1 cellular context compared by ENCODE assay signal in genomic region chr1:208183977-208184901, GRCh38.
TF ChIP-seq lines count a peak whose summit lies in the region.

No MANE protein-coding gene starts in this region.

TF ChIP-seq in K562, 482 proteins besides CTCF, POLR2A, EP300 and RAD21 (continued from another document and continues in another):
- TF ChIP-seq ATF3 (IDR thresholded peaks at IDR 0.05) (peak; percentile 90), ATF3 (CRISPR knock-in tag; conservative IDR thresholded peaks at IDR 0.05) (0 out of 2 replicates have a peak, but pooled peaks have one; percentile 53), GATA2 (CRISPR knock-in tag; IDR thresholded peaks at IDR 0.05) (peak; percentile 68; the same call in 1 of the 2 replicates), NKRF (IDR thresholded peaks at IDR 0.05; ENCODE audit: borderline replicate concordance) (0 out of 2 replicates have a peak, but pooled peaks have one; percentile 32), GMEB1 (CRISPR knock-in tag; IDR thresholded peaks at IDR 0.05) (no peak), CSDE1 (IDR thresholded peaks at IDR 0.05) (no peak), LEF1 (IDR thresholded peaks at IDR 0.05) (peak; percentile 77), HOMEZ (CRISPR knock-in tag; IDR thresholded peaks at IDR 0.05) (no peak), ZNF133 (CRISPR knock-in tag; IDR thresholded peaks at IDR 0.05) (no peak), ID3 (CRISPR knock-in tag; IDR thresholded peaks at IDR 0.05) (no peak), ID3 (tag; IDR thresholded peaks at IDR 0.05) (no peak), E2F6 (IDR thresholded peaks at IDR 0.05; ENCODE audit: borderline replicate concordance in 1 of 2, extremely low read depth in 1 of 2, insufficient read depth in 1 of 2, insufficient read length in 1 of 2, low read depth in 1 of 2, low read length in 1 of 2, poor library complexity in 1 of 2, severe bottlenecking in 1 of 2) (no peak), BCOR (IDR thresholded peaks at IDR 0.05) (peak; percentile 61; the same call in 1 of the 2 replicates), BDP1 (IDR thresholded peaks at IDR 0.05; ENCODE audit: insufficient read depth, insufficient read length) (no peak), KLF1 (tag; IDR thresholded peaks at IDR 0.05) (peak; percentile 99), HDAC3 (IDR thresholded peaks at IDR 0.05; ENCODE audit: borderline replicate concordance, partially characterized antibody) (no peak), NBN (IDR thresholded peaks at IDR 0.05; ENCODE audit: low read depth) (peak; percentile 86), ZNF668 (CRISPR knock-in tag; IDR thresholded peaks at IDR 0.05) (no peak), SMARCA4 (IDR thresholded peaks at IDR 0.05) (peak; percentile 97), MED1 (CRISPR knock-in tag; IDR thresholded peaks at IDR 0.05; ENCODE audit: borderline replicate concordance) (no peak), DPF2 (IDR thresholded peaks at IDR 0.05) (peak; percentile 97), CXXC5 (CRISPR knock-in tag; IDR thresholded peaks at IDR 0.05) (peak; percentile 38), BHLHE40 (IDR thresholded peaks at IDR 0.05; ENCODE audit: low read length) (peak; percentile 47; the same call in 1 of the 2 replicates), MTF1 (CRISPR knock-in tag; IDR thresholded peaks at IDR 0.05; ENCODE audit: borderline replicate concordance) (no peak), ZNF696 (CRISPR knock-in tag; conservative IDR thresholded peaks at IDR 0.05) (no peak), ZC3H11A (IDR thresholded peaks at IDR 0.05; ENCODE audit: low read depth, low read length) (no peak), ZNF347 (CRISPR knock-in tag; IDR thresholded peaks at IDR 0.05; ENCODE audit: low read depth) (no peak), MEIS2 (IDR thresholded peaks at IDR 0.05; ENCODE audit: partially characterized antibody) (peak; percentile 96), MECOM (CRISPR knock-in tag; IDR thresholded peaks at IDR 0.05) (peak; percentile 92), SMAD4 (CRISPR knock-in tag; conservative IDR thresholded peaks at IDR 0.05) (peak; percentile 59), FOXP1 (CRISPR knock-in tag; IDR thresholded peaks at IDR 0.05) (no peak), ZNF395 (CRISPR knock-in tag; IDR thresholded peaks at IDR 0.05) (no peak), OTX1 (CRISPR knock-in tag; IDR thresholded peaks at IDR 0.05) (no peak), ZNF253 (CRISPR knock-in tag; conservative IDR thresholded peaks at IDR 0.05) (no peak), TCF3 (CRISPR knock-in tag; IDR thresholded peaks at IDR 0.05) (peak; percentile 79), UBTF (IDR thresholded peaks at IDR 0.05; ENCODE audit: borderline replicate concordance in 1 of 2, low read depth in 2 of 2, low read length in 2 of 2) (no peak), ELK1 (CRISPR knock-in tag; IDR thresholded peaks at IDR 0.05) (no peak), ZFP1 (CRISPR knock-in tag; IDR thresholded peaks at IDR 0.05) (no peak), SNIP1 (IDR thresholded peaks at IDR 0.05; ENCODE audit: low read depth) (no peak), FOSL1 (tag; conservative IDR thresholded peaks at IDR 0.05) (peak; percentile 96), MNT (conservative IDR thresholded peaks at IDR 0.05) (no peak; a peak in 1 of 4 replicates), RNF2 (IDR thresholded peaks at IDR 0.05) (peak; percentile 79), ZNF174 (CRISPR knock-in tag; IDR thresholded peaks at IDR 0.05) (no peak), TAF1 (IDR thresholded peaks at IDR 0.05; ENCODE audit: control insufficient read depth, extremely low read depth, insufficient read depth, low read length, severe bottlenecking) (peak; percentile 28), DACH1 (IDR thresholded peaks at IDR 0.05; ENCODE audit: partially characterized antibody) (peak; percentile 28), SMAD1 (IDR thresholded peaks at IDR 0.05; ENCODE audit: low read depth, low read length, partially characterized antibody) (no peak), HNRNPH1 (optimal IDR thresholded peaks at IDR 0.05; ENCODE audit: low read depth, low read length) (no peak), L3MBTL2 (IDR thresholded peaks at IDR 0.05) (peak; percentile 33; the same call in 1 of the 2 replicates), NFXL1 (CRISPR knock-in tag; IDR thresholded peaks at IDR 0.05) (no peak), MAZ (CRISPR knock-in tag; conservative IDR thresholded peaks at IDR 0.05 in 1 of 2, IDR thresholded peaks at IDR 0.05 in 1 of 2) (peak; percentile 25 to 48; a peak in 2 of 4 replicates), CEBPG (CRISPR knock-in tag; IDR thresholded peaks at IDR 0.05) (peak; percentile 57; the same call in 1 of the 2 replicates), CEBPG (tag; conservative IDR thresholded peaks at IDR 0.05 in 1 of 2, IDR thresholded peaks at IDR 0.05 in 1 of 2) (peak; percentile 85 to 87), ETV1 (tag; conservative IDR thresholded peaks at IDR 0.05; ENCODE audit: low read depth) (no peak), SMARCA5 (IDR thresholded peaks at IDR 0.05) (no peak), SMARCB1 (IDR thresholded peaks at IDR 0.05; ENCODE audit: insufficient read length, low read depth) (peak; percentile 6), SPI1 (IDR thresholded peaks at IDR 0.05; ENCODE audit: borderline replicate concordance, low read depth, low read length) (peak; percentile 61), BRD4 (IDR thresholded peaks at IDR 0.05) (no peak), DDX20 (tag; IDR thresholded peaks at IDR 0.05; ENCODE audit: low read depth) (no peak)
